9 cellular contexts compared by ENCODE assay signal in the genomic region with DNA sequence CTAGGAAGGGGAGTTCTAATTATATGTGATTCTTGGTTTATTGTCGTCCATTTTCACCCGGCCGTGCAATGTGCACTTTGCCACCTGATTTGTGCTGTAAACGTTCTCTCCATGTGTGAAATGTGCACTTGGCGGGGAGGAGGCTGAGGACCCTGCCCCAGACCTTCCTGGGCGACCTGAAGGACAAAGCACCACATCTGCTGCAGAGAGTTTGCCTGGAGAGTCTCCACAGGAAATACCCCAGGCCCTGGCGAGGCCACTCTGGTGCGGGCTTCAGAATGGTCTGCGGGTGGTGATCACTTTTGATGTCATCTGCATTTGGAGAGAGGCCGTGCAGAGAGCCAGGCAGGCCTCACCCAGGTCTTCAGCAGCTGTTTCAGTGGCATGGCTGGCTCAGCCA.
"Had no signal": no experiment of that assay in that cellular context is flagged by ENCODE, and none has a peak within 500 bp of the region (broad histone marks: within the 10 kb centered on the region; RNA-seq: fewer than 3 reads in every experiment).

No MANE protein-coding gene starts in this region.

- H3K27me3 Mint-ChIP-seq: IgD-negative memory B cell had no signal

- H3K4me3 Mint-ChIP-seq: HFFc6, IgD-negative memory B cell had no signal

- H3K27ac Mint-ChIP-seq: HFFc6, IgD-negative memory B cell had no signal

- H3K27ac ChIP-seq: GM23248, HL-60 had no signal

- H3K36me3 ChIP-seq: HAP-1 had no signal

- ATAC-seq: HCT116, HepG2 had no signal

- H3K4me1 ChIP-seq: HAP-1 had no signal

- DNase-seq: GM23248, GOT3, H7, HFFc6 had no signal

- H3K4me3 ChIP-seq: GM23248, HAP-1 had no signal

- H3K9ac ChIP-seq: GM23248 had no signal
